1 cellular context compared by ENCODE assay signal in genomic region chr14:56172571-56172971, GRCh38.
A peak's percentile ranks its signal among the peaks of the same experiment; 100 is the strongest.
TF ChIP-seq lines count a peak whose summit lies in the region.

No MANE protein-coding gene starts in this region.

TF ChIP-seq in K562, 482 proteins besides CTCF, POLR2A, EP300 and RAD21 (continued from another document):
- TF ChIP-seq MYBL2 (IDR thresholded peaks at IDR 0.05; ENCODE audit: low read depth), result peak; percentile 35; the same call in 1 of the 2 replicates
- TF ChIP-seq MYBL2 (CRISPR knock-in tag; IDR thresholded peaks at IDR 0.05; ENCODE audit: borderline replicate concordance), result no peak
- peak; percentile 72; the same call in 1 of the 2 replicates for TF ChIP-seq SMARCE1 (IDR thresholded peaks at IDR 0.05)
- TF ChIP-seq MLLT1 (IDR thresholded peaks at IDR 0.05), result 0 out of 4 replicates have a peak, but pooled peaks of 1 of the 2 experiments have one; percentile 46
- TF ChIP-seq ZNF316 (IDR thresholded peaks at IDR 0.05), result peak; percentile 9; the same call in 1 of the 2 replicates
- no peak for TF ChIP-seq ID3 (CRISPR knock-in tag; IDR thresholded peaks at IDR 0.05)
- TF ChIP-seq ID3 (tag; IDR thresholded peaks at IDR 0.05), result no peak
- TF ChIP-seq ZNF239 (CRISPR knock-in tag; IDR thresholded peaks at IDR 0.05), result no peak
- TF ChIP-seq C11orf30 (IDR thresholded peaks at IDR 0.05; ENCODE audit: low read depth), result peak; percentile 48; the same call in 1 of the 2 replicates
- TF ChIP-seq ATF3 (IDR thresholded peaks at IDR 0.05), result peak; percentile 97
- no peak for TF ChIP-seq ATF3 (CRISPR knock-in tag; conservative IDR thresholded peaks at IDR 0.05)
- peak; percentile 44; the same call in 1 of the 2 replicates for TF ChIP-seq NFE2 (IDR thresholded peaks at IDR 0.05; ENCODE audit: low read depth)
- no peak for TF ChIP-seq ZNF655 (CRISPR knock-in tag; IDR thresholded peaks at IDR 0.05)
- 0 out of 2 replicates have a peak, but pooled peaks have one; percentile 21 for TF ChIP-seq TAL1 (IDR thresholded peaks at IDR 0.05)
- no peak for TF ChIP-seq NR2C2 (CRISPR knock-in tag; IDR thresholded peaks at IDR 0.05)
- peak; percentile 23; the same call in 1 of the 2 replicates for TF ChIP-seq NR2C2 (tag; IDR thresholded peaks at IDR 0.05)
- peak; percentile 58 for TF ChIP-seq HMBOX1 (IDR thresholded peaks at IDR 0.05)
- TF ChIP-seq DPF2 (IDR thresholded peaks at IDR 0.05), result peak; percentile 74
- peak; percentile 82; the same call in 1 of the 2 replicates for TF ChIP-seq SMARCA4 (IDR thresholded peaks at IDR 0.05)
- TF ChIP-seq SOX6 (IDR thresholded peaks at IDR 0.05), result peak; percentile 94
- TF ChIP-seq TRIM24 (IDR thresholded peaks at IDR 0.05), result peak; percentile 17 to 59; a peak in 2 of 4 replicates
- no peak for TF ChIP-seq ARHGAP35 (IDR thresholded peaks at IDR 0.05; ENCODE audit: partially characterized antibody)
- TF ChIP-seq JUND (IDR thresholded peaks at IDR 0.05; ENCODE audit: borderline replicate concordance, low read depth, low read length), result peak; percentile 95
- peak; percentile 98 for TF ChIP-seq JUND (tag; IDR thresholded peaks at IDR 0.05; ENCODE audit: borderline replicate concordance, low read depth, low read length)
- peak; percentile 44; the same call in 1 of the 2 replicates for TF ChIP-seq FOXM1 (IDR thresholded peaks at IDR 0.05; ENCODE audit: low read depth)
- TF ChIP-seq FOXM1 (CRISPR knock-in tag; IDR thresholded peaks at IDR 0.05; ENCODE audit: low read depth), result no peak
- TF ChIP-seq ZNF639 (CRISPR knock-in tag; conservative IDR thresholded peaks at IDR 0.05 in 1 of 2, IDR thresholded peaks at IDR 0.05 in 1 of 2), result 0 out of 4 replicates have a peak, but pooled peaks of 1 of the 2 experiments have one; percentile 22
- 0 out of 4 replicates have a peak, but pooled peaks of 1 of the 2 experiments have one; percentile 21 for TF ChIP-seq HDAC1 (IDR thresholded peaks at IDR 0.05)
- peak; percentile 23; the same call in 1 of the 2 replicates for TF ChIP-seq CHAMP1 (IDR thresholded peaks at IDR 0.05)
- TF ChIP-seq CHD1 (IDR thresholded peaks at IDR 0.05; ENCODE audit: low read length), result no peak
- TF ChIP-seq VEZF1 (CRISPR knock-in tag; IDR thresholded peaks at IDR 0.05), result 0 out of 2 replicates have a peak, but pooled peaks have one; percentile 4
- peak; percentile 95 for TF ChIP-seq FOSL1 (tag; conservative IDR thresholded peaks at IDR 0.05)
- peak; percentile 78 for TF ChIP-seq ARID1B (IDR thresholded peaks at IDR 0.05)
- peak; percentile 37 to 60; a peak in 2 of 4 replicates for TF ChIP-seq KDM1A (IDR thresholded peaks at IDR 0.05)
- TF ChIP-seq MAFG (tag; conservative IDR thresholded peaks at IDR 0.05), result peak; percentile 44
- 0 out of 2 replicates have a peak, but pooled peaks have one; percentile 26 for TF ChIP-seq MTA1 (IDR thresholded peaks at IDR 0.05; ENCODE audit: borderline replicate concordance)
- TF ChIP-seq ATF7 (IDR thresholded peaks at IDR 0.05), result peak; percentile 75; the same call in 1 of the 2 replicates
- TF ChIP-seq ZNF175 (CRISPR knock-in tag; IDR thresholded peaks at IDR 0.05; ENCODE audit: low read depth), result 0 out of 2 replicates have a peak, but pooled peaks have one; percentile 22
- TF ChIP-seq FOS (IDR thresholded peaks at IDR 0.05; ENCODE audit: extremely low read depth, insufficient read length), result peak; percentile 28
- TF ChIP-seq NR4A1 (CRISPR knock-in tag; IDR thresholded peaks at IDR 0.05), result no peak
- no peak for TF ChIP-seq NR4A1 (tag; IDR thresholded peaks at IDR 0.05)
- TF ChIP-seq OTX1 (CRISPR knock-in tag; IDR thresholded peaks at IDR 0.05), result no peak
- 0 out of 4 replicates have a peak, but pooled peaks of 1 of the 2 experiments have one; percentile 29 for TF ChIP-seq RCOR1 (IDR thresholded peaks at IDR 0.05; ENCODE audit: borderline replicate concordance in 1 of 2, low read depth in 2 of 2, low read length in 2 of 2)
